8 cellular contexts compared by ENCODE assay signal in the genomic region with DNA sequence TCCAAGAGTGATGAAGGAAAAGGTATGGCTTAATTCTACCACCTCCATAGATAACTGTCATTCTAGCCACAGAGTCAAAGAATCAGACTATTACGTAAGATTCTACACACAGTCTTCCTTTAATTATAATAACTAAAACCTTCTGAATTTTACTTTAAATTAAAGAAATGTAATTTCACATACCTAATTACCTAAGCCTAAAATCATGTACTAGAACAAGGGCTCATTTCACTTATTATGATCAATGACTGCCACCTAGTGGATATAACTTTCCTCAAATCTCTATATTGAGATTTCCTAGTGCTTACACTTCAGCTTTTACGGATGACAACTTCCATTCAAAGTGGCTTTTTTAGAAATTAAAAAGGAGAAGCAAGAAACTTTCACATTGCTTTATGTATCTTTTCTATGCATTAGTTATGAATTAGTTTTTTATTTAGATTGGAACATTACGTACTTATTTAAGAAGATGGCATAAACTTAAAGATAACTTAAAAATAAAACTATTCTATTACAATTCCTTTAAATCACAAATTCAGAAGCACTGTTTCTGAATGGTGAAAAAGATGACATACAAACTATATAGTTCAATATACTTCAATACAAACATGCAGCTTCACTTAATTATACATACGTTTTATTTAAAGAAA. TPM values are rescaled to one million over a fixed set of nuclear protein-coding genes. Genes with fewer than 3 reads are reported as not detected.
DNase-seq lines count a peak whose midpoint lies in the region; TF ChIP-seq lines count a peak whose summit lies in the region.

No MANE protein-coding gene starts in this region.

- CTCF ChIA-PET in OCI-LY7 (lab: Charles Lee; ENCODE audit: unreplicated experiment) = no interaction called here

- no peak overlapping the region for H3K4me3 Mint-ChIP-seq in endothelial cell (ENCODE audit: unreplicated experiment)

- no peaks in the 10 kb centered on the region for H3K27me3 ChIP-seq in effector memory CD4-positive, alpha-beta T cell (replicated peaks; ENCODE audit: control insufficient read depth, insufficient read depth, low read length, poor library complexity, severe bottlenecking)

- DNase-seq in DMS 273 (lab: John Stamatoyannopoulos, UW; ENCODE audit: unreplicated experiment) (peak; percentile 71), DMS 273 treated with DMSO at 0.1 percent for 48 hours (lab: John Stamatoyannopoulos, UW) (no peak), HT-29 (ENCODE audit: low spot score) (peak; percentile 67), OCI-LY7 (ENCODE audit: low spot score) (peak; percentile 73), endothelial cell (ENCODE audit: low spot score) (no peak), myocyte (ENCODE audit: low read depth) (peak; percentile 60), hepatic stellate cell (ENCODE audit: low spot score) (no peak)
- no peak for DNase-seq in effector memory CD4-positive, alpha-beta T cell

- H3K9me2 ChIP-seq in OCI-LY7 (ENCODE audit: insufficient read depth, low read length) = no peaks in the 10 kb centered on the region

- BruUV-seq in OCI-LY7 (replicated peaks; lab: Mats Ljungman, UMichigan) = no TSS peak

- no peaks in the 10 kb centered on the region for H3K27me3 Mint-ChIP-seq in endothelial cell (ENCODE audit: unreplicated experiment)

- no peaks in the 10 kb centered on the region for H3K79me2 ChIP-seq in OCI-LY7 (ENCODE audit: insufficient read depth, low read depth, low read length)

- POLR2A ChIA-PET in OCI-LY7 (lab: Charles Lee) = interaction anchor here (0.7 to 2.3 kb wide), 2 partner anchors 7 to 277 kb away, joined by 3 to 10 read pairs; no protein-coding TSS in a partner anchor

- H3K9me3 Mint-ChIP-seq in endothelial cell (ENCODE audit: unreplicated experiment) = no peaks in the 10 kb centered on the region

- TF ChIP-seq CTCF in OCI-LY7 (conservative IDR thresholded peaks at IDR 0.05; ENCODE audit: low read length) (peak; percentile 99), endothelial cell (IDR thresholded peaks at IDR 0.05; ENCODE audit: unreplicated experiment) (peak; percentile 75)

- H3K36me3 ChIP-seq in OCI-LY7 (ENCODE audit: insufficient read depth, low read length) = no peaks in the 10 kb centered on the region
- no peaks in the 10 kb centered on the region for H3K36me3 ChIP-seq in effector memory CD4-positive, alpha-beta T cell (ENCODE audit: control insufficient read depth, insufficient read depth, low read length)

- H3K9me3 ChIP-seq in OCI-LY7 (ENCODE audit: low read length) = no peaks in the 10 kb centered on the region
- H3K9me3 ChIP-seq in effector memory CD4-positive, alpha-beta T cell (ENCODE audit: control insufficient read depth, low read length) = no peaks in the 10 kb centered on the region

- no peaks in the 10 kb centered on the region for H3K4me1 ChIP-seq in OCI-LY7 (ENCODE audit: insufficient read depth, low read length, poor library complexity, severe bottlenecking)
- no peaks in the 10 kb centered on the region for H3K4me1 ChIP-seq in effector memory CD4-positive, alpha-beta T cell (ENCODE audit: control insufficient read depth, insufficient read depth, low read length, poor library complexity, severe bottlenecking)

- no peak overlapping the region for H2AFZ ChIP-seq in OCI-LY7 (ENCODE audit: low read length)

- no peak overlapping the region for H3K27ac Mint-ChIP-seq in endothelial cell (ENCODE audit: unreplicated experiment)

- no peaks in the 10 kb centered on the region for H3K4me1 Mint-ChIP-seq in endothelial cell (ENCODE audit: unreplicated experiment)

- intact Hi-C loops in OCI-LY7 (cut with micrococcal nuclease; ENCODE audit: unreplicated experiment) = loop anchor here (1.0 kb wide), 1 partner anchor 473 kb away; no protein-coding TSS in a partner anchor

- H3K4me2 ChIP-seq in OCI-LY7 (ENCODE audit: low read length) = no peak overlapping the region

- no peak overlapping the region for H3K4me3 ChIP-seq in OCI-LY7 (ENCODE audit: low read depth, low read length, poor library complexity, severe bottlenecking)
- H3K4me3 ChIP-seq in effector memory CD4-positive, alpha-beta T cell (ENCODE audit: insufficient read depth, low read depth, low read length, poor library complexity, severe bottlenecking) = no peak overlapping the region

- H4K20me1 ChIP-seq in OCI-LY7 (ENCODE audit: insufficient read depth, low read length) = no peaks in the 10 kb centered on the region

- no peaks in the 10 kb centered on the region for H3K36me3 Mint-ChIP-seq in endothelial cell (ENCODE audit: low read depth, unreplicated experiment)

- H3K27ac ChIP-seq in OCI-LY7 (ENCODE audit: low read depth, low read length, poor library complexity, severe bottlenecking) = no peak overlapping the region
- no peak overlapping the region for H3K27ac ChIP-seq in effector memory CD4-positive, alpha-beta T cell (ENCODE audit: insufficient read depth, low read length, poor library complexity, severe bottlenecking)

RNA-seq across cellular contexts. Expression of gene ABCA10, which starts 18.2 kb away (rescaled TPM):
- 0.25 and 0.29 TPM in 2 replicates for total RNA-seq in HT-29 (2014; rRNA removed; shearing (Covaris generic))
- 0.13 TPM in 2 replicates for total RNA-seq in OCI-LY7 (2014; rRNA removed; shearing (Covaris generic))
- total RNA-seq in OCI-LY7 (2022) (0.24 TPM in 1 of 2 replicates, not detected in the other), endothelial cell (ENCODE audit: unreplicated experiment) (0.90 TPM), myocyte (0.08 TPM in 1 of 2 replicates, not detected in the other)
- not detected for polyA plus RNA-seq in myocyte (2012)

Comparison
In these comparisons a context has a peak if more than half of its experiments do, and no peak if none do; other contexts are left out.
1. DNase-seq: peak in DMS 273 (single experiment), HT-29 (single experiment), OCI-LY7 (single experiment) and myocyte (single experiment); none in DMS 273 treated with DMSO at 0.1 percent for 48 hours (single experiment), endothelial cell (single experiment), hepatic stellate cell (single experiment) and effector memory CD4-positive, alpha-beta T cell (0 of 3).